Comparison of ENCODE assay signal across 27 cellular contexts in genomic region chr18:8507881-8508280, GRCh38.
"Had no signal": no experiment of that assay in that cellular context is flagged by ENCODE, and none has a peak within 500 bp of the region (broad histone marks: within the 10 kb centered on the region; RNA-seq: fewer than 3 reads in every experiment).

No MANE protein-coding gene starts in this region.

- H3K4me1 ChIP-seq: pancreas, tibial artery had no signal

- H3K9me3 Mint-ChIP-seq: activated B cell treated with CpG ODN at 0.5 μM for 24 hours; activated T-cell treated with anti-CD3 and anti-CD28 coated beads, Interleukin-2, amount 50 U/mL, for 4 hours; activated T-helper 2 cell treated with anti-CD3 and anti-CD28 coated beads, Interferon-gamma antibody, Interleukin-2, Interleukin-4, amounts not matched to agents 10 μg/mL and 5 μg/mL and 100 μg/mL, durations not matched to agents 14 hours and 24 hours and 36 hours; endodermal cell; memory B cell; nephron; stimulated activated naive CD8-positive, alpha-beta T cell treated with anti-CD3 and anti-CD28 coated beads, Interleukin-15, Interleukin-2, amounts not matched to agents 100 ng/mL and 50 ng/mL, for 24 hours; T-helper 1 cell treated with Interleukin-12 subunit alpha and Interleukin-12 subunit beta and Interleukin-4 antibody, amounts not matched to agents 30 μg/mL and 1 μg/mL, for 36 hours had no signal

- H3K4me1 Mint-ChIP-seq: activated B cell treated with CpG ODN at 0.5 μM for 24 hours; activated CD4-positive, alpha-beta T cell treated with anti-CD3 and anti-CD28 coated beads for 36 hours; endodermal cell; memory B cell had no signal

- H3K4me3 Mint-ChIP-seq: activated B cell treated with CpG ODN at 0.5 μM for 24 hours; activated CD4-positive, alpha-beta T cell treated with anti-CD3 and anti-CD28 coated beads for 36 hours; activated naive CD8-positive, alpha-beta T cell; activated T-cell treated with anti-CD3 and anti-CD28 coated beads, Interleukin-2, amount 50 U/mL, for 4 hours; endodermal cell; memory B cell; nephron; stimulated activated naive CD8-positive, alpha-beta T cell treated with anti-CD3 and anti-CD28 coated beads, Interleukin-15, Interleukin-2, amounts not matched to agents 100 ng/mL and 50 ng/mL, for 24 hours; T-helper 1 cell treated with Interleukin-12 subunit alpha and Interleukin-12 subunit beta and Interleukin-4 antibody, amounts not matched to agents 30 μg/mL and 1 μg/mL, for 36 hours had no signal

- H3K9me3 ChIP-seq: neutrophil, pancreas, psoas muscle, tibial artery had no signal

- H3K36me3 Mint-ChIP-seq: activated naive CD8-positive, alpha-beta T cell; memory B cell had no signal

- H3K36me3 ChIP-seq: neutrophil, pancreas, tibial artery had no signal

- H3K4me3 ChIP-seq: coronary artery, pancreas, psoas muscle, tibial artery had no signal

- H3K27ac Mint-ChIP-seq: activated B cell treated with CpG ODN at 0.5 μM for 24 hours; activated CD4-positive, alpha-beta T cell treated with anti-CD3 and anti-CD28 coated beads for 36 hours; activated naive CD8-positive, alpha-beta T cell; activated T-helper 2 cell treated with anti-CD3 and anti-CD28 coated beads, Interferon-gamma antibody, Interleukin-2, Interleukin-4, amounts not matched to agents 10 μg/mL and 5 μg/mL and 100 μg/mL, durations not matched to agents 14 hours and 24 hours and 36 hours; endodermal cell; memory B cell; nephron; stimulated activated naive CD8-positive, alpha-beta T cell treated with anti-CD3 and anti-CD28 coated beads, Interleukin-15, Interleukin-2, amounts not matched to agents 100 ng/mL and 50 ng/mL, for 24 hours; T-helper 1 cell treated with Interleukin-12 subunit alpha and Interleukin-12 subunit beta and Interleukin-4 antibody, amounts not matched to agents 30 μg/mL and 1 μg/mL, for 36 hours had no signal

- H3K27me3 ChIP-seq: neutrophil, pancreas, tibial artery had no signal

- DNase-seq: activated B cell treated with CpG ODN at 0.5 μM for 24 hours; activated CD4-positive, alpha-beta T cell treated with anti-CD3 and anti-CD28 coated beads, Interleukin-2, amount 50 U/mL, for 4 hours; activated CD8-positive, alpha-beta memory T cell treated with anti-CD3 and anti-CD28 coated beads, Interleukin-2, amount 50 U/mL, for 48 hours; activated naive CD4-positive, alpha-beta T cell; activated T-cell treated with anti-CD3 and anti-CD28 coated beads, Interleukin-2, amount 50 U/mL, for 4 hours; amygdala; cerebellar nuclear complex; endodermal cell; foreskin melanocyte; hippocampal formation; pancreas; psoas muscle; right cardiac atrium; stimulated activated CD4-positive, alpha-beta T cell treated with anti-CD3 and anti-CD28 coated beads, Interleukin-12 subunit alpha, Interleukin-12 subunit beta, amount 100 ng/mL, for 4 hours; stimulated activated CD4-positive, alpha-beta T cell treated with anti-CD3 and anti-CD28 coated beads, Interleukin-1b, Interleukin-23, amount 100 ng/mL, for 48 hours; T1000; tibial artery had no signal

- H3K27me3 Mint-ChIP-seq: stimulated activated naive CD8-positive, alpha-beta T cell treated with anti-CD3 and anti-CD28 coated beads, Interleukin-15, Interleukin-2, amounts not matched to agents 100 ng/mL and 50 ng/mL, for 24 hours had no signal

- ATAC-seq: activated CD4-positive, alpha-beta T cell treated with anti-CD3 and anti-CD28 coated beads for 36 hours; activated T-cell treated with anti-CD3 and anti-CD28 coated beads, Interleukin-2, amount 50 U/mL, for 4 hours; pancreas; psoas muscle; right cardiac atrium had no signal

- H3K27ac ChIP-seq: coronary artery, epithelial cell of prostate, neutrophil, pancreas, psoas muscle, tibial artery had no signal
